Comparison of ENCODE assay signal across 29 cellular contexts in the genomic region with DNA sequence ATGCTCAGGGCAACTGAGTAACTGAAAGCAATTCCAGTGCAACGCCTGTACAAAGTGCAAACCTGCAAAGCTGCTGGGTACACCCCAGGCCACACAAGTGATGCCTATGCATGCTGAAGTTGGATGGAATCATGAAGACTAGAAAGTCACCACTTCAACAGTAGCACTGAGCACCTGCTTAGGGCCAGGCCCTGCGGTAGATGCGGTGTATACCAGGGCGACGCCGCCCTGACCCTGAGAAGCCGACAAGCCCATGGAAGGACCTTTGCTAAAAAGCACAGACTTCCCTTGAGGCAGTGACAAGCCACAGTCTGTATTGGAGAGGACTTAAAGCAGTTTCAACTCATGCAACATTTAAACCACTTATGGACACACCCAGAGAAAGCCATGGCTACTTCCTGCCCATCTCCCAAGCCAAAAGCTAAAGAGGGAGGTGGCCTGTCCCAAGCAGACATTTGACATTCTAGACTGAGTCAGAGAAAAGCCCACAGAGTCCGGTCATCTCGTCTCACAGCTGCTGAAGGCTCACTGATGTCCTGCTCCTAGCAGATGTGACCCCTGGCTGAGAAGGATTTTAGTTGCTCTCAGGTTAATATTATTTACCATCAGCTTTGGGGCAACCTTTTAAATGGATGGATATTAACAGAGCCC.
"Had no signal": no experiment of that assay in that cellular context is flagged by ENCODE, and none has a peak within 500 bp of the region (broad histone marks: within the 10 kb centered on the region; RNA-seq: fewer than 3 reads in every experiment).

No MANE protein-coding gene starts in this region.

- H2AFZ ChIP-seq: PC-9 had no signal

- H3K36me3 ChIP-seq: breast epithelium had no signal

- H3K27ac ChIP-seq: body of pancreas, breast epithelium, PC-9 had no signal

- DNase-seq: activated CD4-positive, alpha-beta T cell treated with anti-CD3 and anti-CD28 coated beads, Interleukin-2, amount 10 ng/mL, durations not matched to agents 24 days and 14 days; activated CD4-positive, alpha-beta T cell treated with anti-CD3 and anti-CD28 coated beads, Interleukin-2, amount 50 U/mL, for 48 hours; activated CD8-positive, alpha-beta T cell treated with anti-CD3 and anti-CD28 coated beads, Interleukin-2, amount 10 ng/mL, durations not matched to agents 7 days and 5 days; activated gamma-delta T cell; activated naive CD4-positive, alpha-beta T cell treated with Interleukin-2 at 50 U/mL for 16 hours; activated naive CD8-positive, alpha-beta T cell treated with anti-CD3 and anti-CD28 coated beads, Interleukin-2, amount 10 ng/mL, durations not matched to agents 7 days and 5 days; activated T-cell treated with anti-CD3 and anti-CD28 coated beads, Interleukin-2, amount 50 U/mL, for 24 hours; amygdala; body of pancreas; caudate nucleus; Karpas-422; KBM-7; NCI-H1105 treated with DMSO at 0.1 percent for 48 hours; NCI-H1436; NCI-H1694; NCI-H1930; NCI-H2081 treated with DMSO at 0.1 percent for 48 hours; NCI-H226; NCI-H446 treated with DMSO at 0.1 percent for 48 hours; NCI-H524; NCI-H69; NCI-H82; PC-9; Right ventricle myocardium superior; SW 1271; T-helper 1 cell; T-helper 2 cell; T1000 had no signal

- H3K9me3 ChIP-seq: body of pancreas, breast epithelium had no signal

- ATAC-seq: activated CD8-positive, alpha-beta T cell treated with anti-CD3 and anti-CD28 coated beads, Interleukin-2, amount 10 ng/mL, durations not matched to agents 7 days and 5 days; body of pancreas had no signal

- H3K4me3 ChIP-seq: body of pancreas, breast epithelium, PC-9 had no signal

- H3K4me2 ChIP-seq: PC-9 had no signal

- H3K27me3 ChIP-seq: body of pancreas, breast epithelium had no signal

- H3K4me1 ChIP-seq: body of pancreas, breast epithelium had no signal
